ENCODE assay signal across 7 cellular contexts in the genomic region with DNA sequence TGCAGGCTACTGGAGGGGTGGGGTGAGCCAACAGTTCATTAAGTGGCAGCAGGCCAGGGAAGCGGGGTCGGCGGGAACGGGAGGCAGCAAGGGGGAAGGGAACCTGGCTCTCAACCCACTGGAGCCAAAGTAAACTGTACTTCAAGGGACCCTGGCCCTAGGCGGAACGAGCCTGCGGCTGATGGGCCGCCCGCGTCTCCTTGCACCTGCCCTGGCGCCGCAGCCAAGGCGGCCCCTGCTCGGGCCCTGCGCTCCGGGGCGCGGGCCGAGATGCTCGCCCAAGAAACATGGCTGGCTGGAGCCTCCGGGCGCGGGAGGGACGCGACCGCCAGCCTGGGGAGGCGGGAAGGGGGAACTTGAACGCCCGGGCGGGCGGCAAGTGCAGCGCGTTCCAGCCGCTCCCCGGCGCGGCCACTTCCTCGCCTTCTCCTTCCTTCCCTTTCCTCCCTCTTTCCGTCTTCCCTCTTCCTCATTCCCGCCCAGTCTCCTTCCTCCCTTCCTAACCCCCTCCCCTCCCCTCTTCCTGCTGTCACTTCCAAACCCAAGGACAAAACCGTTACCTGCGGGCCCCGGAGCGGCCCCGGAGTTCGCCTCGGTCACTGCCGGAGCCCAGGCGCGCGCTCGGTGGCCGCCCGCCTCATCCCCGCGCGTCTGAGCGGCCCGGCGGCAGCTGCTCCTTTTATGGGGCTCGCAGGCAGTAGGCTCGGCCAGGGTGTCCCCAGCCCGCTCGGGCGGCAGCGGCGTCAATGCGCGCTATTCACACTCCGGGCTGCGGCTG.
DNase-seq lines count a peak whose midpoint lies in the region; TF ChIP-seq lines count a peak whose summit lies in the region.

No MANE protein-coding gene starts in this region.

- no peak overlapping the region for H2BK120ac ChIP-seq in mesenchymal stem cell (ENCODE audit: low read depth, low read length)

- TF ChIP-seq POLR2A in transverse colon (IDR thresholded peaks at IDR 0.05) = no peak

- H3K4me2 ChIP-seq in mesenchymal stem cell (ENCODE audit: low read length, poor library complexity, severe bottlenecking) (peak overlapping the region; percentile 87), Karpas-422 (ENCODE audit: low read depth, low read length, poor library complexity, severe bottlenecking) (no peak overlapping the region)

- H3K27me3 ChIP-seq in mesenchymal stem cell (ENCODE audit: control insufficient read depth in 1 of 2, insufficient read depth in 1 of 2, low read length in 2 of 2) = peaks cover 0 to 10% of the 10 kb centered on the region in 2 experiments
- H3K27me3 ChIP-seq in transverse colon = peaks cover 14% of the 10 kb centered on the region
- H3K27me3 ChIP-seq in Karpas-422 (ENCODE audit: low read length) = no peaks in the 10 kb centered on the region

- H3K23ac ChIP-seq in mesenchymal stem cell (ENCODE audit: low read length in 2 of 2) = peak overlapping the region in 1 of 2 experiments; percentile 80

- no peaks in the 10 kb centered on the region for H4K20me1 ChIP-seq in Karpas-422 (ENCODE audit: insufficient read depth, low read depth, low read length)

- H3K14ac ChIP-seq in mesenchymal stem cell (ENCODE audit: low read length in 2 of 2) = peak overlapping the region in 1 of 2 experiments; percentile 31

- no peak overlapping the region for H4K91ac ChIP-seq in mesenchymal stem cell (ENCODE audit: low read length)

- H2BK5ac ChIP-seq in mesenchymal stem cell (ENCODE audit: low read depth, low read length, poor library complexity, severe bottlenecking) = no peak overlapping the region

- H3K18ac ChIP-seq in mesenchymal stem cell (ENCODE audit: low read depth in 1 of 2, low read length in 2 of 2) = peak overlapping the region in 1 of 2 experiments; percentile 14

- 2% methylated on average over 71 of the region's 71 CpGs for WGBS in mesenchymal stem cell
- whole genome bisulfite sequencing in transverse colon (ENCODE audit: low coverage in 1 of 2), 2 donors = 0 to 11% methylated on average over 2 to 69 of the region's 71 CpGs

- no peak overlapping the region for H3K4ac ChIP-seq in mesenchymal stem cell (ENCODE audit: low read depth in 1 of 2, low read length in 2 of 2)

- peak overlapping the region; percentile 54 for H3K4me3 ChIP-seq in epithelial cell of proximal tubule (ENCODE audit: low read depth, low read length)
- H3K4me3 ChIP-seq in mesenchymal stem cell (ENCODE audit: insufficient read depth in 1 of 2, low read depth in 1 of 2, low read length in 2 of 2) = peak overlapping the region; percentile 63 to 76
- peak overlapping the region; percentile 31 to 67 (median 53) for H3K4me3 ChIP-seq in transverse colon
- H3K4me3 ChIP-seq in Karpas-422 (ENCODE audit: low read length) = no peak overlapping the region

- TF ChIP-seq EP300 in transverse colon (IDR thresholded peaks at IDR 0.05; ENCODE audit: low read depth) = no peak

- H2AFZ ChIP-seq in mesenchymal stem cell (ENCODE audit: low read depth, low read length) = no peak overlapping the region
- H2AFZ ChIP-seq in Karpas-422 (ENCODE audit: low read length) = no peak overlapping the region

- H3K9me3 ChIP-seq in mesenchymal stem cell (ENCODE audit: control insufficient read depth, low read length) (no peaks in the 10 kb centered on the region), transverse colon (no peaks in the 10 kb centered on the region), Karpas-422 (ENCODE audit: low read length) (no peaks in the 10 kb centered on the region)

- no peaks in the 10 kb centered on the region for H3K79me2 ChIP-seq in Karpas-422 (ENCODE audit: low read length)

- no peak overlapping the region for H2BK15ac ChIP-seq in mesenchymal stem cell (ENCODE audit: low read depth, poor library complexity, severe bottlenecking)

- H3K79me1 ChIP-seq in mesenchymal stem cell (replicated peaks; ENCODE audit: low read length, poor library complexity, severe bottlenecking) = peaks cover 23% of the 10 kb centered on the region

- in situ Hi-C loops in transverse colon (cut with MboI; ENCODE audit: low pct_ligation_motif_present in 1 of 4, low pct_unique_long_range_greater_than_20kb in 1 of 4, low sequenced_read_pairs in 3 of 4) = no loop called here

- TF ChIP-seq CTCF in epithelial cell of proximal tubule (conservative IDR thresholded peaks at IDR 0.05; ENCODE audit: low read depth, low read length) = no peak
- no peak for TF ChIP-seq CTCF in transverse colon (IDR thresholded peaks at IDR 0.05)

- H3K27ac ChIP-seq in mesenchymal stem cell (ENCODE audit: low read length, poor library complexity, severe bottlenecking) = no peak overlapping the region
- peak overlapping the region; percentile 54 to 74 (median 68) for H3K27ac ChIP-seq in transverse colon
- H3K27ac ChIP-seq in Karpas-422 (ENCODE audit: low read length) = no peak overlapping the region

- intact Hi-C loops in transverse colon (cut with DNase I; ENCODE audit: low total_unique reads) = no loop called here

- H2BK12ac ChIP-seq in mesenchymal stem cell (ENCODE audit: low read length in 2 of 2) = peak overlapping the region in 1 of 2 experiments; percentile 39

- H3K36me3 ChIP-seq in mesenchymal stem cell (ENCODE audit: control insufficient read depth in 1 of 2, insufficient read depth in 2 of 2, low read depth in 1 of 2, low read length in 2 of 2) (no peaks in the 10 kb centered on the region), transverse colon (no peaks in the 10 kb centered on the region), Karpas-422 (ENCODE audit: insufficient read depth, low read length) (no peaks in the 10 kb centered on the region)

- H3K4me1 ChIP-seq in mesenchymal stem cell (ENCODE audit: control insufficient read depth, insufficient read depth, low read depth, low read length) = peaks cover 15% of the 10 kb centered on the region
- peaks cover 0 to 12% (median 6%) of the 10 kb centered on the region in 4 donors for H3K4me1 ChIP-seq in transverse colon
- H3K4me1 ChIP-seq in Karpas-422 (ENCODE audit: low read length) = no peaks in the 10 kb centered on the region

- no peak overlapping the region for H3K9ac ChIP-seq in mesenchymal stem cell (ENCODE audit: low read length)
- no peak overlapping the region for H3K9ac ChIP-seq in Karpas-422 (ENCODE audit: low read length)

- no peak overlapping the region for H4K8ac ChIP-seq in mesenchymal stem cell (ENCODE audit: low read length)

- DNase-seq in NCI-H1092 treated with DMSO at 0.1 percent for 48 hours (lab: John Stamatoyannopoulos, UW) = peak; percentile 65
- no peak for DNase-seq in epithelial cell of proximal tubule (ENCODE audit: low read depth)
- DNase-seq in mesenchymal stem cell = peak; percentile 17
- peak; percentile 23 for DNase-seq in transverse colon
- no peak for DNase-seq in GM19240 (ENCODE audit: insufficient read length, low spot score)
- no peak for DNase-seq in activated CD4-positive, alpha-beta T cell treated with anti-CD3 and anti-CD28 coated beads for 1 hour
- DNase-seq in Karpas-422 = no peak

- no peak overlapping the region for H2AK5ac ChIP-seq in mesenchymal stem cell (ENCODE audit: low read length, severe bottlenecking)

- no peaks in the 10 kb centered on the region for H3K9me2 ChIP-seq in Karpas-422 (replicated peaks; ENCODE audit: insufficient read depth, low read length)

Comparison
In these comparisons a context has a peak if more than half of its experiments do, and no peak if none do; other contexts are left out.
1. DNase-seq: peak in NCI-H1092 treated with DMSO at 0.1 percent for 48 hours (single experiment), mesenchymal stem cell (single experiment) and transverse colon (single experiment); none in epithelial cell of proximal tubule (single experiment), GM19240 (single experiment), activated CD4-positive, alpha-beta T cell treated with anti-CD3 and anti-CD28 coated beads for 1 hour (single experiment) and Karpas-422 (single experiment).
2. H3K27ac ChIP-seq: peak in transverse colon (4 of 4); none in mesenchymal stem cell (single experiment) and Karpas-422 (single experiment).